Comparison of ENCODE assay signal across 8 cellular contexts in genomic region chr5:133968057-133968993, GRCh38. TPM values are rescaled to one million over a fixed set of nuclear protein-coding genes. Genes with fewer than 3 reads are reported as not detected.
DNase-seq lines count a peak whose midpoint lies in the region; ATAC-seq, FAIRE-seq and TF ChIP-seq lines count a peak whose summit lies in the region.

TSS of gene C5orf15 (minus strand) at chr5:133968625. CDS start at chr5:133968584, 41 bp downstream.

- H3K4me2 ChIP-seq in H1 (ENCODE audit: insufficient read depth in 1 of 2, low read depth in 2 of 2, low read length in 2 of 2) = peak within 1 kb of the TSS; percentile 86 to 90

- peak; percentile 86 for FAIRE-seq in HTR-8/SVneo (lab: Jason Lieb, UNC)
- peak; percentile 92 for FAIRE-seq in H1 (lab: Jason Lieb, UNC)

- peaks cover 15% of the 10 kb centered on the region for H3K36me3 Mint-ChIP-seq in memory B cell

- peak within 1 kb of the TSS; percentile 98 for H3K27ac Mint-ChIP-seq in memory B cell

- H2BK12ac ChIP-seq in H1 (ENCODE audit: low read depth, low read length) = no peak within 1 kb of the TSS

- WGBS in H1 (ENCODE audit: extremely low coverage in 1 of 2, insufficient coverage in 1 of 2, insufficient read length in 1 of 2, insufficient replicate concordance in 2 of 2, low coverage in 1 of 2, low lambda C conversion rate in 2 of 2, missing lambda C conversion rate in 1 of 2), 2 experiments = 2% methylated on average over 50 of the region's 54 CpGs; no CpG with 5 or more reads in 1 of the 2 experiments

- POLR2A ChIA-PET in H1 (lab: Charles Lee; ENCODE audit: partially characterized antibody) = interaction anchor here (0.7 kb wide), 1 partner anchor 185 kb away, joined by 3 read pairs; no protein-coding TSS in a partner anchor

- no peak within 1 kb of the TSS for H2BK15ac ChIP-seq in H1 (ENCODE audit: low read length)

- no peak for TF ChIP-seq CTCF in H1 (IDR thresholded peaks at IDR 0.05; ENCODE audit: control extremely low read depth in 1 of 3, insufficient read depth in 1 of 3, low read depth in 1 of 3, low read length in 3 of 3)

- peaks cover 26% of the 10 kb centered on the region for H3K4me1 Mint-ChIP-seq in memory B cell

- H3K23me2 ChIP-seq in H1 (ENCODE audit: low read depth, low read length) = peaks cover 6% of the 10 kb centered on the region; the same call in 1 of the 2 replicates

- H2BK120ac ChIP-seq in H1 (replicated peaks; ENCODE audit: low read depth, low read length) = no peak within 1 kb of the TSS

- H3K79me2 ChIP-seq in H1 (ENCODE audit: control insufficient read depth in 1 of 2, insufficient read depth in 2 of 2, low read length in 2 of 2) = peaks cover 0 to 37% of the 10 kb centered on the region in 2 experiments; a peak in 2 of 4 replicates

- H3K9ac ChIP-seq in H1 (replicated peaks in 1 of 4; ENCODE audit: extremely low read depth in 1 of 4, low read depth in 3 of 4, low read length in 3 of 4) = peak within 1 kb of the TSS; percentile 80 to 86 (median 82)

- H3K36me3 ChIP-seq in H1 (ENCODE audit: control insufficient read depth in 2 of 4, insufficient read depth in 4 of 4, low read length in 3 of 4) = peaks cover 4 to 11% (median 8%) of the 10 kb centered on the region in 4 experiments

- H2BK20ac ChIP-seq in H1 (ENCODE audit: low read length) = no peak within 1 kb of the TSS

- H3K4me1 ChIP-seq in H1 (replicated peaks in 1 of 4; ENCODE audit: control insufficient read depth in 3 of 4, insufficient read depth in 4 of 4, low read length in 3 of 4) = peaks cover 0 to 3% (median under 1%) of the 10 kb centered on the region in 4 experiments; a peak in 1 of 7 replicates

- DNase-seq in COR-L47 (lab: John Stamatoyannopoulos, UW) (peak; percentile 94), HTR-8/SVneo (ENCODE audit: insufficient read length, low spot score) (peak; percentile 95), NOMO-1 treated with dmso at 0.1 percent for 144 hours (lab: John Stamatoyannopoulos, UW; ENCODE audit: unreplicated experiment) (peak; percentile 98), H1 (ENCODE audit: low read depth in 1 of 2, low spot score in 2 of 2) (peak; percentile 86 to 91), memory B cell (ENCODE audit: low spot score in 2 of 2) (peak; percentile 83 to 84)
- DNase-seq in activated CD8-positive, alpha-beta memory T cell treated with anti-CD3 and anti-CD28 coated beads for 48 hours (ENCODE audit: low read depth in 2 of 3, low spot score in 2 of 3) = peak; percentile 70 to 82 (median 79)
- DNase-seq in stimulated activated CD8-positive, alpha-beta memory T cell treated with anti-CD3 and anti-CD28 coated beads, Interleukin-12 subunit alpha, Interleukin-12 subunit beta, amount 100 ng/mL, for 24 hours (ENCODE audit: extremely low read depth) = peak; percentile 80

- H3K27ac ChIP-seq in H1 (ENCODE audit: low read depth, low read length) = peak within 1 kb of the TSS; percentile 87

- H4K5ac ChIP-seq in H1 (ENCODE audit: insufficient read length, low read depth, low read length) = peak within 1 kb of the TSS; percentile 95

- no peak within 1 kb of the TSS for H3K14ac ChIP-seq in H1 (ENCODE audit: insufficient read length)

- no peaks in the 10 kb centered on the region for H3K9me3 Mint-ChIP-seq in memory B cell

- peak within 1 kb of the TSS; percentile 89 for H3K4me3 Mint-ChIP-seq in memory B cell

- H3K4me3 ChIP-seq in H1 (ENCODE audit: extremely low read depth in 1 of 4, insufficient read depth in 2 of 4, low read depth in 3 of 4, low read length in 4 of 4) = peak within 1 kb of the TSS; percentile 76 to 90 (median 88)

- H2AK5ac ChIP-seq in H1 (ENCODE audit: low read depth, low read length) = no peak within 1 kb of the TSS

- no peaks in the 10 kb centered on the region for H3K27me3 ChIP-seq in H1 (replicated peaks in 1 of 4; ENCODE audit: control insufficient read depth in 3 of 4, extremely low read depth in 1 of 4, insufficient read depth in 3 of 4, low read length in 3 of 4)

- peak within 1 kb of the TSS; percentile 52 for H3K56ac ChIP-seq in H1 (replicated peaks; ENCODE audit: insufficient read length, low read depth, low read length)

- TF ChIP-seq RAD21 in H1 (IDR thresholded peaks at IDR 0.05 in 1 of 2, conservative IDR thresholded peaks at IDR 0.05 in 1 of 2; ENCODE audit: low read depth in 2 of 2, low read length in 2 of 2) = no peak

- H3K4ac ChIP-seq in H1 (replicated peaks; ENCODE audit: insufficient read length, low read depth, low read length) = no peak within 1 kb of the TSS

- H3K79me1 ChIP-seq in H1 (ENCODE audit: low read depth, low read length) = peaks cover 2% of the 10 kb centered on the region

- peak; percentile 64 to 85 for TF ChIP-seq POLR2A in H1 (IDR thresholded peaks at IDR 0.05; ENCODE audit: control extremely low read depth in 1 of 2, low read depth in 2 of 2, low read length in 2 of 2)

- peak; percentile 96 for ATAC-seq in GM21367 (IDR thresholded peaks at IDR 0.05; ENCODE audit: unreplicated experiment)
- peak; percentile 93 for ATAC-seq in memory B cell (ENCODE audit: low read depth)

- H3K23ac ChIP-seq in H1 (ENCODE audit: insufficient read length) = no peak within 1 kb of the TSS

- no peaks in the 10 kb centered on the region for H3K27me3 Mint-ChIP-seq in memory B cell

- H2BK5ac ChIP-seq in H1 (ENCODE audit: low read depth, low read length) = peak within 1 kb of the TSS; percentile 56

- H2AFZ ChIP-seq in H1 (ENCODE audit: low read length) = peak within 1 kb of the TSS; percentile 82; the same call in 1 of the 2 replicates

- CTCF ChIA-PET in H1 (lab: Charles Lee; ENCODE audit: partially characterized antibody) = interaction anchor here (2.3 to 2.4 kb wide), 3 partner anchors 12 to 27 kb away, joined by 9 to 13 read pairs (median 10); no protein-coding TSS in a partner anchor

- TF ChIP-seq EP300 in H1 (IDR thresholded peaks at IDR 0.05; ENCODE audit: borderline replicate concordance in 1 of 2, low read depth in 2 of 2, low read length in 2 of 2) = no peak

- no peaks in the 10 kb centered on the region for H4K20me1 ChIP-seq in H1 (replicated peaks in 1 of 2; ENCODE audit: control insufficient read depth in 1 of 2, insufficient read depth in 2 of 2, low read length in 2 of 2)

- peak within 1 kb of the TSS; percentile 96 for H4K8ac ChIP-seq in H1 (ENCODE audit: extremely low read depth, insufficient read depth, low read length)

- no peaks in the 10 kb centered on the region for H3K9me3 ChIP-seq in H1 (ENCODE audit: insufficient read depth in 2 of 2, low read depth in 1 of 2, low read length in 1 of 2)

- peak within 1 kb of the TSS; percentile 91 for H3K18ac ChIP-seq in H1 (ENCODE audit: extremely low read depth, low read length)

- peak within 1 kb of the TSS; percentile 92 for H4K91ac ChIP-seq in H1 (replicated peaks; ENCODE audit: insufficient read length, low read length)

TF ChIP-seq in H1, 55 proteins besides CTCF, POLR2A, EP300 and RAD21 (continues in another document):
- TF ChIP-seq MAX (IDR thresholded peaks at IDR 0.05) (peak; percentile 86), PHF8 (conservative IDR thresholded peaks at IDR 0.05; ENCODE audit: low read depth, low read length) (peak; percentile 88), ASH2L (IDR thresholded peaks at IDR 0.05; ENCODE audit: low read length) (peak; percentile 77), CHD2 (IDR thresholded peaks at IDR 0.05; ENCODE audit: low read length) (no peak), BRCA1 (IDR thresholded peaks at IDR 0.05; ENCODE audit: low read depth, low read length) (peak; percentile 13; the same call in 1 of the 2 replicates), RBBP5 (IDR thresholded peaks at IDR 0.05; ENCODE audit: borderline replicate concordance, low read depth, low read length) (peak; percentile 84; the same call in 1 of the 2 replicates), SP4 (IDR thresholded peaks at IDR 0.05; ENCODE audit: low read length) (peak; percentile 67; the same call in 1 of the 2 replicates), SAP30 (IDR thresholded peaks at IDR 0.05; ENCODE audit: insufficient read depth, insufficient replicate concordance, low read length) (peak; percentile 63), CREB1 (IDR thresholded peaks at IDR 0.05) (peak; percentile 97), SIN3A (conservative IDR thresholded peaks at IDR 0.05 in 1 of 2, IDR thresholded peaks at IDR 0.05 in 1 of 2; ENCODE audit: low read depth in 1 of 2, low read length in 2 of 2) (peak in 1 of 2 experiments; percentile 90; a peak in 2 of 4 replicates), KDM5A (IDR thresholded peaks at IDR 0.05; ENCODE audit: low read length) (peak; percentile 47; the same call in 1 of the 2 replicates), SRF (IDR thresholded peaks at IDR 0.05; ENCODE audit: low read depth, low read length) (no peak), SIX5 (IDR thresholded peaks at IDR 0.05; ENCODE audit: low read depth, low read length) (no peak), ATF2 (IDR thresholded peaks at IDR 0.05; ENCODE audit: low read length) (peak; percentile 88), TAF1 (IDR thresholded peaks at IDR 0.05; ENCODE audit: low read depth, low read length) (peak; percentile 89), TBP (IDR thresholded peaks at IDR 0.05; ENCODE audit: low read depth, low read length) (peak; percentile 83), SIRT6 (IDR thresholded peaks at IDR 0.05; ENCODE audit: low read length) (no peak), TEAD4 (IDR thresholded peaks at IDR 0.05; ENCODE audit: low read depth, low read length) (no peak)

RNA-seq across cellular contexts. Expression of gene C5orf15, which starts in this region (rescaled TPM):
- 31.7 and 33.3 TPM in 2 replicates for total RNA-seq in H1 (2021; fragmentation: NEBNext Ultra II Directional; extraction: Animal tissue kit (Norgen Biotek cat#: 25700))
- 39.3 and 51.4 TPM in 2 replicates for polyA plus RNA-seq in H1 (2011; rRNA removed)
- polyA plus RNA-seq in H1 (2011; cell fraction: cytosol; rRNA removed) = 51.0 TPM
- polyA plus RNA-seq in H1 (2011; cell fraction: nucleus; rRNA removed) = 17.7 TPM
- polyA plus RNA-seq in H1 (2012, experiment 1 of 2) = 24.6 to 43.6 TPM (median 31.4 TPM) in 4 replicates
- polyA plus RNA-seq in H1 (2012, experiment 2 of 2) = 16.9 TPM
- polyA plus RNA-seq in H1 (2013, experiment 1 of 2) = 66.1 TPM
- polyA plus RNA-seq in H1 (2013, experiment 2 of 2) = 78.3 TPM
- 31.1 and 42.4 TPM in 2 replicates for polyA minus RNA-seq in H1 (2011; rRNA and poly(A)+ RNA removed)
- polyA minus RNA-seq in H1 (2011; cell fraction: cytosol; rRNA and poly(A)+ RNA removed) = 32.4 TPM
- polyA minus RNA-seq in H1 (2011; cell fraction: nucleus; rRNA and poly(A)+ RNA removed) = 12.6 TPM

Comparison
In these comparisons a context has a peak if more than half of its experiments do, and no peak if none do; other contexts are left out.
1. Peak in every context shown above with its lines: DNase-seq, ATAC-seq, H3K4me3 ChIP-seq and H3K27ac ChIP-seq.